In the genomic region with DNA sequence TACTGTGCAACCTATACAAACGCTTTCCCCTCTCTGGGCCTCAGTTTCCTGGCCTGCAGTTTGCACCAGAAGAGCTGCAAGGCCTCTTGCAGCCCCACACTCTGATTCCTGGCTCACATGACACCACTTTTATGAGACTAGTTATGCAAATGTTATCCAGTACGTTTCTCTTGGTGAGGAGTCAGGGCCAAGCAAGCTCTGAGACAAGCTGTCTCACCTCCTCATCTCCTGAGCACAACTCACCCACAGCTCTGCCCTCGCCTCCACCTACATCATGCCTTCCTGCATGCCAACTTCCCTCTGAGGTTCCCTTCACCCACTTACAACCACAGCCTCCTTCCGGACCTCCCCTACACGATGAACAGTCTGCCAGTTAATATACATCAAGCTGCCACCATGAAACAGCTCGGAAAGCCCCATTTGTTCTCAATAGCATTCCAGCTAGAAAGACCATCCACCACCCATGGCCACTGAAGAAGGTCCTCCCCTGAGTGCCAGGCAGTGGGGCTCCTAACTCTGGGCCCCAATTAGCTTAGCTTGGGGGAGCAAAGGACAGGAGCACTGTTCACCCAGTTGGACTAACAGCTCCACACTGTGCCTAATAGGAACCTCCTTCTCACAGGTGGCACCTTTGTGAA, we compare ENCODE assay signal across 9 cellular contexts. TPM values are rescaled to one million over a fixed set of nuclear protein-coding genes. Genes with fewer than 3 reads are reported as not detected.
A peak's percentile ranks its signal among the peaks of the same experiment; 100 is the strongest.
DNase-seq lines count a peak whose midpoint lies in the region; ATAC-seq and TF ChIP-seq lines count a peak whose summit lies in the region.
"Had no signal": no experiment of that assay in that cellular context is flagged by ENCODE, and none has a peak within 500 bp of the region (broad histone marks: within the 10 kb centered on the region; RNA-seq: fewer than 3 reads in every experiment).

No MANE protein-coding gene starts in this region.

- TF ChIP-seq CTCF in omental fat pad (IDR thresholded peaks at IDR 0.05): no peak

- H3K4me3 ChIP-seq in Karpas-422 (ENCODE audit: low read length): no peak overlapping the region

- H2AFZ ChIP-seq in Karpas-422 (ENCODE audit: low read length): no peak overlapping the region; the same call in 1 of the 2 replicates

- no peaks in the 10 kb centered on the region for H3K9me2 ChIP-seq in Karpas-422 (replicated peaks; ENCODE audit: insufficient read depth, low read length)

- no peaks in the 10 kb centered on the region for H3K27me3 ChIP-seq in Karpas-422 (ENCODE audit: low read length)

- no peaks in the 10 kb centered on the region for H3K9me3 ChIP-seq in Karpas-422 (ENCODE audit: low read length)

- DNase-seq in Karpas-422 (peak; percentile 61), activated T-cell treated with anti-CD3 and anti-CD28 coated beads for 4 hours (peak; percentile 55), DMS153 (lab: John Stamatoyannopoulos, UW) (no peak), omental fat pad (ENCODE audit: low spot score) (no peak), NAMALWA (ENCODE audit: low spot score) (no peak)
- DNase-seq in stimulated activated CD4-positive, alpha-beta T cell treated with anti-CD3 and anti-CD28 coated beads, Interleukin-4, amount 100 ng/mL, for 1 hour: peak; percentile 57

- no peak overlapping the region for H3K9ac ChIP-seq in Karpas-422 (ENCODE audit: low read length)

- H3K27ac ChIP-seq in Karpas-422 (ENCODE audit: low read length): no peak overlapping the region

- no peaks in the 10 kb centered on the region for H3K36me3 ChIP-seq in Karpas-422 (ENCODE audit: insufficient read depth, low read length)

- no peaks in the 10 kb centered on the region for H3K79me2 ChIP-seq in Karpas-422 (ENCODE audit: low read length)

- ATAC-seq in GM18861 (IDR thresholded peaks at IDR 0.05; ENCODE audit: unreplicated experiment): peak; percentile 32
- ATAC-seq in omental fat pad (ENCODE audit: low FRiP score): no peak
- no peak for ATAC-seq in GM21619 (IDR thresholded peaks at IDR 0.05; ENCODE audit: unreplicated experiment)
- ATAC-seq: Panc1 had no signal

- H3K4me2 ChIP-seq in Karpas-422 (ENCODE audit: low read depth, low read length, poor library complexity, severe bottlenecking): no peak overlapping the region

- peaks cover 21% of the 10 kb centered on the region for H3K4me1 ChIP-seq in Karpas-422 (ENCODE audit: low read length)

- no peaks in the 10 kb centered on the region for H4K20me1 ChIP-seq in Karpas-422 (ENCODE audit: insufficient read depth, low read depth, low read length)

RNA-seq across cellular contexts. Expression of a gene that starts 25.0 kb away (rescaled TPM):
- 12.2 and 18.4 TPM in 2 replicates for total RNA-seq in Karpas-422 (2014; rRNA removed; shearing (Covaris generic); ENCODE audit: low replicate concordance)
- total RNA-seq in omental fat pad: 1 to 10 TPM in 3 of 4 donors, under 1 TPM in 1; 0.93 to 6.5 (median 3.4) TPM

RNA-seq across cellular contexts. Expression of a gene that starts 48.0 kb away (rescaled TPM):
- 20.6 and 38.7 TPM in 2 replicates for total RNA-seq in Karpas-422 (2014; rRNA removed; shearing (Covaris generic); ENCODE audit: low replicate concordance)
- 10 to 100 TPM; 10.0 to 18.9 (median 16.1) TPM for total RNA-seq in omental fat pad

RNA-seq across cellular contexts. Expression of a gene that starts 51.4 kb away (rescaled TPM):
- 103 and 127 TPM in 2 replicates for total RNA-seq in Karpas-422 (2014; rRNA removed; shearing (Covaris generic); ENCODE audit: low replicate concordance)
- 10 to 100 TPM; 43.7 to 69.9 (median 47.8) TPM for total RNA-seq in omental fat pad

Comparison
In these comparisons a context has a peak if more than half of its experiments do, and no peak if none do; other contexts are left out.
1. DNase-seq: peak in Karpas-422 (single experiment), activated T-cell treated with anti-CD3 and anti-CD28 coated beads for 4 hours (single experiment) and stimulated activated CD4-positive, alpha-beta T cell treated with anti-CD3 and anti-CD28 coated beads, Interleukin-4, amount 100 ng/mL, for 1 hour (single experiment); none in DMS153 (single experiment), omental fat pad (single experiment) and NAMALWA (single experiment).